1 cellular context compared by ENCODE assay signal in the genomic region with DNA sequence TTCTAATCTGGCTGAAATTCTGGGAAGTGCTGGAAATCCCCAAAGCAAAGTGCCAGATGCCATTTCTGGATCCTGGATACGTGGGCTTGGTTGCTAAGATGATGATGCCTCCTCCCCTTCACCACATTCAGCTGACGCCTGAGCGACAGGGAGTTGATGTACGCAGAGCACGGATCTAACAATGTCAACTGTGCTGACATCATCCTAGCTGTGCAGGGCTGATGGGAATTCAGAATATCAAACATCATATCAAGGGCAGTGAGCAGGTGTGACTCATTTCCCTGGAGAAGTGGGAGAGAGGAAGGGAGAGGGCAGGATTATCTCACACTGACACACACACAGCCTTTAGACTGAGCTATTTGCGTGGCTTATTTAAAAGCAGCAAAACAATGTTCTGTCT.
TF ChIP-seq lines count a peak whose summit lies in the region.

No MANE protein-coding gene starts in this region.

TF ChIP-seq in SK-N-SH, 30 proteins besides CTCF, POLR2A, EP300 and RAD21 (continued from another document):
- no peak for TF ChIP-seq REST (IDR thresholded peaks at IDR 0.05; ENCODE audit: low read depth, low read length)
- 0 out of 2 replicates have a peak, but pooled peaks have one; percentile 48 for TF ChIP-seq ZBTB33 (IDR thresholded peaks at IDR 0.05; ENCODE audit: borderline replicate concordance, low read depth)
- no peak for TF ChIP-seq GABPA (IDR thresholded peaks at IDR 0.05; ENCODE audit: low read depth)
- TF ChIP-seq ELF1 (IDR thresholded peaks at IDR 0.05): no peak
- no peak for TF ChIP-seq NRF1 (IDR thresholded peaks at IDR 0.05; ENCODE audit: low read depth, low read length)
- TF ChIP-seq RCOR1 (IDR thresholded peaks at IDR 0.05; ENCODE audit: low read length): peak; percentile 48; the same call in 1 of the 2 replicates
- TF ChIP-seq PBX3 (IDR thresholded peaks at IDR 0.05): peak; percentile 94
- peak; percentile 68; the same call in 1 of the 2 replicates for TF ChIP-seq TEAD4 (IDR thresholded peaks at IDR 0.05; ENCODE audit: borderline replicate concordance, insufficient read depth)
- peak; percentile 40 for TF ChIP-seq CHD2 (IDR thresholded peaks at IDR 0.05; ENCODE audit: low read length, partially characterized antibody)
- peak; percentile 79; the same call in 1 of the 2 replicates for TF ChIP-seq RXRA (IDR thresholded peaks at IDR 0.05; ENCODE audit: borderline replicate concordance, low read depth)
- no peak for TF ChIP-seq YY1 (IDR thresholded peaks at IDR 0.05; ENCODE audit: low read depth)
- TF ChIP-seq, protein P1, sequence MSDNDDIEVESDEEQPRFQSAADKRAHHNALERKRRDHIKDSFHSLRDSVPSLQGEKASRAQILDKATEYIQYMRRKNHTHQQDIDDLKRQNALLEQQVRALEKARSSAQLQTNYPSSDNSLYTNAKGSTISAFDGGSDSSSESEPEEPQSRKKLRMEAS (IDR thresholded peaks at IDR 0.05; ENCODE audit: low read depth): peak; percentile 81
- peak; percentile 69; the same call in 1 of the 2 replicates for TF ChIP-seq TAF1 (IDR thresholded peaks at IDR 0.05; ENCODE audit: borderline replicate concordance, low read depth, low read length)
- TF ChIP-seq TCF12 (IDR thresholded peaks at IDR 0.05): peak; percentile 89
